ENCODE assay signal across 10 cellular contexts in genomic region chr14:77125275-77126073, GRCh38. TPM values are rescaled to one million over a fixed set of nuclear protein-coding genes. Genes with fewer than 3 reads are reported as not detected.
A peak's percentile ranks its signal among the peaks of the same experiment; 100 is the strongest.
DNase-seq lines count a peak whose midpoint lies in the region; ATAC-seq and TF ChIP-seq lines count a peak whose summit lies in the region.
"Had no signal": no experiment of that assay in that cellular context is flagged by ENCODE, and none has a peak within 500 bp of the region (broad histone marks: within the 10 kb centered on the region; RNA-seq: fewer than 3 reads in every experiment).

No MANE protein-coding gene starts in this region.

- H3K4me3 ChIP-seq in ascending aorta: peak overlapping the region; percentile 34 to 81
- H3K4me3 ChIP-seq in tibial nerve: peak overlapping the region; percentile 17 to 66 (median 40)

- TF ChIP-seq CTCF in ascending aorta (IDR thresholded peaks at IDR 0.05) (no peak), tibial nerve (IDR thresholded peaks at IDR 0.05) (no peak)

- H3K4me1 Mint-ChIP-seq in activated T-cell treated with anti-CD3 and anti-CD28 coated beads, Interleukin-2, amount 50 U/mL, for 4 hours (ENCODE audit: low read depth): peaks cover 31% of the 10 kb centered on the region
- H3K4me1 Mint-ChIP-seq in memory B cell: peaks cover 42% of the 10 kb centered on the region

- peaks cover 36% of the 10 kb centered on the region for H3K27me3 Mint-ChIP-seq in activated T-cell treated with anti-CD3 and anti-CD28 coated beads, Interleukin-2, amount 50 U/mL, for 4 hours (ENCODE audit: low read depth)
- H3K27me3 Mint-ChIP-seq in memory B cell: peaks cover 5% of the 10 kb centered on the region

- intact Hi-C loops in ascending aorta (cut with DNase I): loop anchor here (2.0 to 10.0 kb wide), 2 partner anchors 27 to 251 kb away; partner anchors contain the start of gene CIPC

- H3K27me3 ChIP-seq in ascending aorta (no peaks in the 10 kb centered on the region), tibial nerve (peaks cover 0 to 12% of the 10 kb centered on the region in 2 donors)

- peak overlapping the region; percentile 65 for H3K4me3 Mint-ChIP-seq in activated T-cell treated with anti-CD3 and anti-CD28 coated beads, Interleukin-2, amount 50 U/mL, for 4 hours
- peak overlapping the region; percentile 72 for H3K4me3 Mint-ChIP-seq in memory B cell

- no peak for ATAC-seq in activated T-cell treated with anti-CD3 and anti-CD28 coated beads, Interleukin-2, amount 50 U/mL, for 4 hours
- ATAC-seq in memory B cell (ENCODE audit: low read depth) (no peak), GM18519 (IDR thresholded peaks at IDR 0.05; ENCODE audit: low FRiP score, unreplicated experiment) (no peak)

- no peaks in the 10 kb centered on the region for H3K9me3 Mint-ChIP-seq in activated T-cell treated with anti-CD3 and anti-CD28 coated beads, Interleukin-2, amount 50 U/mL, for 4 hours
- H3K9me3 Mint-ChIP-seq in memory B cell: no peaks in the 10 kb centered on the region

- H3K4me1 ChIP-seq in ascending aorta: peaks cover 5 to 8% of the 10 kb centered on the region in 2 donors
- peaks cover 0 to 50% (median 37%) of the 10 kb centered on the region in 4 donors for H3K4me1 ChIP-seq in tibial nerve

- no peak for TF ChIP-seq EP300 in tibial nerve (IDR thresholded peaks at IDR 0.05)

- H3K27ac ChIP-seq in ascending aorta (no peak overlapping the region), tibial nerve (peak overlapping the region in 1 of 4 donors; percentile 67)

- H3K36me3 ChIP-seq in ascending aorta (peaks cover 0 to 6% of the 10 kb centered on the region in 2 donors), tibial nerve (no peaks in the 10 kb centered on the region)

- peak overlapping the region; percentile 36 for H3K27ac Mint-ChIP-seq in memory B cell

- 30 to 32% methylated on average over 34 to 36 of the region's 36 CpGs for WGBS in tibial nerve, 2 donors

- no peak for TF ChIP-seq POLR2A in tibial nerve (IDR thresholded peaks at IDR 0.05)

- DNase-seq in activated T-cell treated with anti-CD3 and anti-CD28 coated beads, Interleukin-2, amount 50 U/mL, for 4 hours: no peak
- no peak for DNase-seq in activated T-cell treated with anti-CD3 and anti-CD28 coated beads, Interleukin-2, amount 50 U/mL, for 1 hour
- no peak for DNase-seq in ascending aorta (ENCODE audit: low spot score in 2 of 2)
- DNase-seq in memory B cell (ENCODE audit: low spot score in 2 of 2): no peak
- no peak for DNase-seq in tibial nerve (ENCODE audit: low spot score in 2 of 2)
- no peak for DNase-seq in pons (ENCODE audit: low spot score)
- no peak for DNase-seq in SHP77 treated with DMSO at 0.1 percent for 48 hours (lab: John Stamatoyannopoulos, UW)
- DNase-seq: NCI-H2107 had no signal

- no peaks in the 10 kb centered on the region for H3K9me3 ChIP-seq in ascending aorta
- no peaks in the 10 kb centered on the region for H3K9me3 ChIP-seq in tibial nerve

- H3K36me3 Mint-ChIP-seq in activated T-cell treated with anti-CD3 and anti-CD28 coated beads, Interleukin-2, amount 50 U/mL, for 4 hours (ENCODE audit: insufficient read depth): peaks cover 2% of the 10 kb centered on the region
- no peaks in the 10 kb centered on the region for H3K36me3 Mint-ChIP-seq in memory B cell

RNA-seq across cellular contexts. Expression of gene ZDHHC22, which starts 16.1 kb away (rescaled TPM):
- total RNA-seq in activated T-cell treated with anti-CD3 and anti-CD28 coated beads, Interleukin-2, amount 50 U/mL, for 4 hours: not detected
- total RNA-seq in ascending aorta (not detected), tibial nerve (not detected)
- total RNA-seq: mononuclear cell had no signal

RNA-seq across cellular contexts. Expression of gene CIPC, which starts 27.4 kb away (rescaled TPM):
- 10 to 100 TPM in 1 of 3 donors, 1 to 10 TPM in 2; 9.0 to 10.2 (median 9.4) TPM for total RNA-seq in activated T-cell treated with anti-CD3 and anti-CD28 coated beads, Interleukin-2, amount 50 U/mL, for 4 hours
- total RNA-seq in ascending aorta (5.0 TPM), tibial nerve (10 to 100 TPM; 38.1 to 76.7 (median 41.5) TPM)

RNA-seq across cellular contexts. Expression of gene TMEM63C, which starts 56.1 kb away (rescaled TPM):
- under 1 TPM; 0.65 to 0.91 (median 0.87) TPM for total RNA-seq in activated T-cell treated with anti-CD3 and anti-CD28 coated beads, Interleukin-2, amount 50 U/mL, for 4 hours
- total RNA-seq in ascending aorta (0.11 TPM), tibial nerve (not detected)
